10 cellular contexts compared by ENCODE assay signal in genomic region chr7:26183545-26184282, GRCh38. TPM values are rescaled to one million over a fixed set of nuclear protein-coding genes. Genes with fewer than 3 reads are reported as not detected.
A peak's percentile ranks its signal among the peaks of the same experiment; 100 is the strongest.
DNase-seq lines count a peak whose midpoint lies in the region; ATAC-seq and TF ChIP-seq lines count a peak whose summit lies in the region.
"Had no signal": no experiment of that assay in that cellular context is flagged by ENCODE, and none has a peak within 500 bp of the region (broad histone marks: within the 10 kb centered on the region; RNA-seq: fewer than 3 reads in every experiment).

No MANE protein-coding gene starts in this region.

- peaks cover 51% of the 10 kb centered on the region for H3K4me1 Mint-ChIP-seq in activated CD4-positive, alpha-beta T cell treated with anti-CD3 and anti-CD28 coated beads for 36 hours
- H3K4me1 Mint-ChIP-seq in brain (peaks cover 33% of the 10 kb centered on the region), progenitor cell of endocrine pancreas (ENCODE audit: low read depth) (peaks cover 20% of the 10 kb centered on the region)

- ATAC-seq in activated CD4-positive, alpha-beta T cell treated with anti-CD3 and anti-CD28 coated beads for 36 hours = no peak
- ATAC-seq in HG02938 (IDR thresholded peaks at IDR 0.05; ENCODE audit: unreplicated experiment) = no peak
- ATAC-seq in HG02870 (IDR thresholded peaks at IDR 0.05; ENCODE audit: unreplicated experiment) = no peak

- intact Hi-C loops in activated CD4-positive, alpha-beta T cell treated with anti-CD3 and anti-CD28 coated beads for 36 hours (cut with DNase I, micrococcal nuclease) = no loop called here

- DNase-seq in activated CD4-positive, alpha-beta T cell treated with anti-CD3 and anti-CD28 coated beads for 36 hours = no peak
- DNase-seq in activated CD4-positive, alpha-beta T cell treated with anti-CD3 and anti-CD28 coated beads for 4 hours = no peak
- peak; percentile 32 for DNase-seq in NCI-H69 (lab: John Stamatoyannopoulos, UW)
- DNase-seq in progenitor cell of endocrine pancreas (ENCODE audit: low spot score, unreplicated experiment) = no peak
- DNase-seq in stimulated activated naive CD4-positive, alpha-beta T cell treated with Interleukin-2 at 50 U/mL for 16 hours (lab: John Stamatoyannopoulos, UW) = no peak
- DNase-seq: activated gamma-delta T cell, pancreas had no signal

- H3K4me3 Mint-ChIP-seq in activated CD4-positive, alpha-beta T cell treated with anti-CD3 and anti-CD28 coated beads for 36 hours = no peak overlapping the region
- no peak overlapping the region for H3K4me3 Mint-ChIP-seq in brain
- no peak overlapping the region for H3K4me3 Mint-ChIP-seq in progenitor cell of endocrine pancreas (ENCODE audit: low read depth)

- peaks cover 53% of the 10 kb centered on the region for H3K36me3 Mint-ChIP-seq in activated CD4-positive, alpha-beta T cell treated with anti-CD3 and anti-CD28 coated beads for 36 hours (ENCODE audit: low read depth)
- H3K36me3 Mint-ChIP-seq in brain = peaks cover 6% of the 10 kb centered on the region
- H3K36me3 Mint-ChIP-seq in progenitor cell of endocrine pancreas (ENCODE audit: insufficient read depth) = peaks cover 18% of the 10 kb centered on the region

- H3K27ac Mint-ChIP-seq in activated CD4-positive, alpha-beta T cell treated with anti-CD3 and anti-CD28 coated beads for 36 hours = peak overlapping the region; percentile 62
- H3K27ac Mint-ChIP-seq in brain (peak overlapping the region; percentile 2 to 86 (median 29)), progenitor cell of endocrine pancreas (peak overlapping the region; percentile 76)

- no peaks in the 10 kb centered on the region for H3K27me3 Mint-ChIP-seq in activated CD4-positive, alpha-beta T cell treated with anti-CD3 and anti-CD28 coated beads for 36 hours
- H3K27me3 Mint-ChIP-seq in brain (peaks cover 4% of the 10 kb centered on the region), progenitor cell of endocrine pancreas (no peaks in the 10 kb centered on the region)

- CTCF ChIA-PET in activated CD4-positive, alpha-beta T cell treated with anti-CD3 and anti-CD28 coated beads for 36 hours (lab: Charles Lee) = interaction anchor here (1.0 to 4.0 kb wide), 2 partner anchors 28 to 94 kb away, joined by 3 to 22 read pairs; no protein-coding TSS in a partner anchor

- no peak for TF ChIP-seq CTCF in brain (conservative IDR thresholded peaks at IDR 0.05)
- no peak for TF ChIP-seq CTCF in progenitor cell of endocrine pancreas (IDR thresholded peaks at IDR 0.05; ENCODE audit: unreplicated experiment)

- POLR2A ChIA-PET in activated CD4-positive, alpha-beta T cell treated with anti-CD3 and anti-CD28 coated beads for 36 hours (lab: Charles Lee) = no interaction called here

- no peaks in the 10 kb centered on the region for H3K9me3 Mint-ChIP-seq in activated CD4-positive, alpha-beta T cell treated with anti-CD3 and anti-CD28 coated beads for 36 hours (ENCODE audit: low read depth)
- H3K9me3 Mint-ChIP-seq in brain (no peaks in the 10 kb centered on the region), progenitor cell of endocrine pancreas (ENCODE audit: low read depth) (no peaks in the 10 kb centered on the region)

RNA-seq across cellular contexts. Expression of gene HNRNPA2B1, which starts 16.8 kb away (rescaled TPM):
- total RNA-seq in activated CD4-positive, alpha-beta T cell treated with anti-CD3 and anti-CD28 coated beads for 36 hours = 100 to 1,000 TPM; 600 to 996 TPM
- 772 TPM for polyA plus RNA-seq in brain (ENCODE audit: insufficient read depth, low read depth, low replicate concordance)
- 950 and 984 TPM in 2 replicates for total RNA-seq in progenitor cell of endocrine pancreas

RNA-seq across cellular contexts. Expression of gene CBX3, which starts 17.8 kb away (rescaled TPM):
- total RNA-seq in activated CD4-positive, alpha-beta T cell treated with anti-CD3 and anti-CD28 coated beads for 36 hours = 100 to 1,000 TPM; 173 to 300 TPM
- 89.7 TPM for polyA plus RNA-seq in brain (ENCODE audit: insufficient read depth, low read depth, low replicate concordance)
- 221 and 222 TPM in 2 replicates for total RNA-seq in progenitor cell of endocrine pancreas

RNA-seq across cellular contexts. Expression of gene NFE2L3, which starts 31.7 kb away (rescaled TPM):
- total RNA-seq in activated CD4-positive, alpha-beta T cell treated with anti-CD3 and anti-CD28 coated beads for 36 hours = 10 to 100 TPM; 19.9 to 23.8 TPM
- 7.1 TPM for polyA plus RNA-seq in brain (ENCODE audit: insufficient read depth, low read depth, low replicate concordance)
- total RNA-seq in progenitor cell of endocrine pancreas = 25.5 and 28.0 TPM in 2 replicates
